Comparison of ENCODE assay signal across 1 cellular context in genomic region chr7:99485094-99485493, GRCh38.
TF ChIP-seq lines count a peak whose summit lies in the region.

No MANE protein-coding gene starts in this region.

TF ChIP-seq in GM12878, 131 proteins besides CTCF, POLR2A, EP300 and RAD21:
- no peak for TF ChIP-seq CEBPB (IDR thresholded peaks at IDR 0.05; ENCODE audit: borderline replicate concordance in 1 of 2, low read depth in 2 of 2, low read length in 2 of 2)
- no peak for TF ChIP-seq MEF2A (IDR thresholded peaks at IDR 0.05; ENCODE audit: insufficient read depth, low read depth, low read length)
- TF ChIP-seq NR2F1 (conservative IDR thresholded peaks at IDR 0.05): no peak
- no peak for TF ChIP-seq STAT3 (IDR thresholded peaks at IDR 0.05; ENCODE audit: low read depth, low read length)
- no peak for TF ChIP-seq ELK1 (IDR thresholded peaks at IDR 0.05; ENCODE audit: low read depth, low read length)
- no peak for TF ChIP-seq PAX8 (IDR thresholded peaks at IDR 0.05)
- TF ChIP-seq USF2 (IDR thresholded peaks at IDR 0.05; ENCODE audit: borderline replicate concordance, low read depth, low read length): no peak
- TF ChIP-seq PRDM15 (CRISPR knock-in tag; IDR thresholded peaks at IDR 0.05): no peak
- no peak for TF ChIP-seq POLR2AphosphoS5 (IDR thresholded peaks at IDR 0.05; ENCODE audit: low read length)
- no peak for TF ChIP-seq SREBF2 (IDR thresholded peaks at IDR 0.05; ENCODE audit: low read length)
- TF ChIP-seq SMAD5 (IDR thresholded peaks at IDR 0.05; ENCODE audit: low read depth): no peak
- TF ChIP-seq RELB (IDR thresholded peaks at IDR 0.05; ENCODE audit: low read depth): no peak
- TF ChIP-seq POLR2AphosphoS2 (IDR thresholded peaks at IDR 0.05; ENCODE audit: low read depth, low read length): no peak
- no peak for TF ChIP-seq SMC3 (IDR thresholded peaks at IDR 0.05; ENCODE audit: borderline replicate concordance, low read length)
- no peak for TF ChIP-seq KDM1A (IDR thresholded peaks at IDR 0.05; ENCODE audit: borderline replicate concordance)
- TF ChIP-seq NFIC (IDR thresholded peaks at IDR 0.05; ENCODE audit: low read depth, low read length): no peak
- no peak for TF ChIP-seq NFXL1 (IDR thresholded peaks at IDR 0.05; ENCODE audit: borderline replicate concordance)
- no peak for TF ChIP-seq PAX5 (IDR thresholded peaks at IDR 0.05; ENCODE audit: borderline replicate concordance, low read depth, low read length)
- TF ChIP-seq HCFC1 (IDR thresholded peaks at IDR 0.05; ENCODE audit: low read length): no peak
